ENCODE assay signal across 12 cellular contexts in the genomic region with DNA sequence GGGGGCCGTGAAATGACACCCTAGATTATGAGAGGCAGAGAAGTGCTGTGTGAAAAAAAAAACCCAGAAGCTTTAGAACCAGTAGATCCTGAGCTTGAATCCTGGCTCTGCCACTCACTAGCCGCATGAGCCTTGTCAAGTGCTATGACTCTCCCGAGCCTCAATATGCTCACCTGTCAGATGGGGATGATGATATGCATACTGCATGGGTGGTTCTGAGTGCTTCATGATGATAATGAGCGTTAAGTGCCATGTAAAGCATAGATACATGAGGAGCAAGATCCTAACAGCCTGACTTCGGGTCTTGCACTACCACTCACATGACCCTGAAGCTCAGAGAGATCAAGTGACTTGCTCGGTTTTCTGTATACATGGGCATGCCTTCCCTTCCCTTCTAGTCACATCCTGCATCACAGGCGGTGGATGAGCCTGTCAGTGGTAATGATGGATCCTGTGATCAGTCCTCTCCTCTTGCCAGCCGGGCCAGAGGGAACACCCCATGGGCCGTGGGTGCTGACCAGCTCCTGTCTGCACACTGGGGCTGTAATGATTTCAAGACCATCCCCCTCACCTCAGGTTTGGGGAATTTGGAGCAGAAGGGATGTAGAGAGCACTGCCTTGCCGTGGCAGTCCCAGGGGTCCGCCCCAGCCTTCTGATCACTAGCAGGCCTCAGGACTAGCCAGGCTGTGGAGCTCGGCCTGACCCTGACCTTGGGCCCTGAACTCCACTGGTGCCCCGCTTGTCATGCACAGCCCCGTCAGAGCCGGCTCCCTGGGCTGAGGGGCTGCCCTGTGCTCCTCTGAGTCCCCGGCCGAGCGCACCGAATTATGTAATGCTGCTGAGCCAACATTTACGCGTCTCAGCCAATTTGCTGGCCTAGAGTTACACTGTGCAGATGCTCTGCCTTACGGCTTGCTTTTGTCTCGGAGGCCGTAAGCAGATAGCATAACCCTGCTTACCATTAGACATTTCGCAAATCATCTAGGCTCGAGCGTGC.
DNase-seq lines count a peak whose midpoint lies in the region; ATAC-seq and TF ChIP-seq lines count a peak whose summit lies in the region.
"Had no signal": no experiment of that assay in that cellular context is flagged by ENCODE, and none has a peak within 500 bp of the region (broad histone marks: within the 10 kb centered on the region; RNA-seq: fewer than 3 reads in every experiment).

No MANE protein-coding gene starts in this region.

- H3K4me3 Mint-ChIP-seq in natural killer cell = no peak overlapping the region

- TF ChIP-seq CTCF in esophagus muscularis mucosa (IDR thresholded peaks at IDR 0.05) (no peak), natural killer cell (IDR thresholded peaks at IDR 0.05) (no peak)

- no peak for TF ChIP-seq POLR2A in esophagus muscularis mucosa (IDR thresholded peaks at IDR 0.05; ENCODE audit: low read depth)

- intact Hi-C loops in esophagus muscularis mucosa (cut with DNase I) = no loop called here
- intact Hi-C loops in natural killer cell (cut with micrococcal nuclease) = no loop called here

- H3K27me3 Mint-ChIP-seq in natural killer cell (ENCODE audit: low read depth in 2 of 2) = no peaks in the 10 kb centered on the region

- 58% methylated on average over 16 of the region's 27 CpGs for WGBS in esophagus muscularis mucosa

- peaks cover 59 to 87% (median 80%) of the 10 kb centered on the region in 4 donors for H3K4me1 ChIP-seq in esophagus muscularis mucosa
- H3K4me1 ChIP-seq: parathyroid adenoma had no signal

- peak overlapping the region; percentile 66 to 86 (median 79) for H3K27ac ChIP-seq in esophagus muscularis mucosa (replicated peaks in 1 of 4)
- H3K27ac ChIP-seq: parathyroid adenoma had no signal

- no peaks in the 10 kb centered on the region for H3K9me3 Mint-ChIP-seq in natural killer cell

- no peaks in the 10 kb centered on the region for H3K36me3 Mint-ChIP-seq in natural killer cell

- DNase-seq in activated CD4-positive, CD25-positive, alpha-beta regulatory T cell treated with anti-CD3 and anti-CD28 coated beads, Interleukin-2, amount 50 U/mL, for 72 hours = peak; percentile 16
- DNase-seq in esophagus muscularis mucosa (ENCODE audit: extremely low spot score) = peak; percentile 92
- peak; percentile 12 for DNase-seq in natural killer cell
- peak; percentile 45 for DNase-seq in ureter (ENCODE audit: low spot score)
- DNase-seq in stimulated activated CD4-positive, alpha-beta T cell treated with anti-CD3 and anti-CD28 coated beads, Interleukin-4, amount 100 ng/mL, for 4 hours = no peak
- DNase-seq in iPS-NIHi11 (ENCODE audit: low spot score) = no peak
- no peak for DNase-seq in activated T-cell treated with anti-CD3 and anti-CD28 coated beads for 4 hours
- DNase-seq: 8988T; activated CD4-positive, alpha-beta T cell treated with anti-CD3 and anti-CD28 coated beads, Interleukin-2, amount 50 U/mL, for 48 hours; NCI-H524 had no signal

- H3K36me3 ChIP-seq in esophagus muscularis mucosa = no peaks in the 10 kb centered on the region

- H3K27ac Mint-ChIP-seq in natural killer cell = no peak overlapping the region

- H3K27me3 ChIP-seq in esophagus muscularis mucosa = no peaks in the 10 kb centered on the region

- ATAC-seq in activated CD4-positive, CD25-positive, alpha-beta regulatory T cell treated with anti-CD3 and anti-CD28 coated beads, Interleukin-2, amount 50 U/mL, for 24 hours = no peak
- no peak for ATAC-seq in natural killer cell

- TF ChIP-seq EP300 in esophagus muscularis mucosa (IDR thresholded peaks at IDR 0.05) = no peak

- H3K4me1 Mint-ChIP-seq in natural killer cell = no peaks in the 10 kb centered on the region

- H3K9me3 ChIP-seq in esophagus muscularis mucosa = no peaks in the 10 kb centered on the region

- H3K4me3 ChIP-seq in esophagus muscularis mucosa = no peak overlapping the region

Comparison
In these comparisons a context has a peak if more than half of its experiments do, and no peak if none do; other contexts are left out.
1. DNase-seq: peak in activated CD4-positive, CD25-positive, alpha-beta regulatory T cell treated with anti-CD3 and anti-CD28 coated beads, Interleukin-2, amount 50 U/mL, for 72 hours (single experiment), esophagus muscularis mucosa (single experiment), natural killer cell (single experiment) and ureter (single experiment); none in stimulated activated CD4-positive, alpha-beta T cell treated with anti-CD3 and anti-CD28 coated beads, Interleukin-4, amount 100 ng/mL, for 4 hours (0 of 2), iPS-NIHi11 (single experiment) and activated T-cell treated with anti-CD3 and anti-CD28 coated beads for 4 hours (single experiment).